Comparison of ENCODE assay signal across 8 cellular contexts in the genomic region with DNA sequence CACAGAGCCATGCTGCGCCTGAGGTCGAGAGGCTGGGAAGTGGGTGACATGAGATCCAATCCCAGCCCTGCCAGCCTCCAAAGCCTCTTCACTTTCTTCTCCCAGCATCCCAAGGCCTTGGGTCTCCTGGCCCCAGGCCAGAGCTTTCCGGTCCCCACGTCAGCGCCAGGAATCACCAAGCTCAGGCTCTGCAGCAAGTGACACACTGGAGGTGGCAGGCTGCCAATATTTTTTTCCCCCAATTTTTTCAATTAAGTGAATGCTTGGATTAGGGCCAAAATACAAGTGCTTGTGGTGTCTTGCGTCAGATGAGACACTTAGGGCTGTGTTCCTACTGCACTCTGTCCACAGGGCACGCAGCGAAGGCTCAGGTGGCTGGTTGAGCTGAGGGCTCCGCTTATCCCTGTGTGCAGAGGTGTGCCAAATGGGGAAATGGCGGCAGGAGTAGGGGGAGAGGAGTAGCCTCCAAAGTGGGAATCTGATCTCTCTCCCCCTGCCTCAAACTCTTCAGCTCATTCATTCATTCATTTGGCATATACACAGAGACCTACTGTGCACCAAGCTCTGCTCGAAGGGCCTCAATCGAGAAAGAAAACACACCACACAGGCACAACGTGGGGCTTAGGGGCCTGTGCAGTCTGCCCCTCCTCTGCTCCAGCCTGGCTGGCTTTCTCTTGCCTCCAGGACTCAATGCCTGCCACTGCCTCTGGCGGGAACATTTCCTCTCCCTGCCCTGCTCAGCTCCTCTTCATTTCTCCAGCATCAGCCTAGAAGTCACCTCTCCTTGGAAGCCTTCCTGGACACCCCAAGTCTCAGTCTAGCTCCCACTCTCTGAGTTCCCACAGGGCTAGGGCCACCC. TPM values are rescaled to one million over a fixed set of nuclear protein-coding genes. Genes with fewer than 3 reads are reported as not detected.
DNase-seq lines count a peak whose midpoint lies in the region; ATAC-seq, FAIRE-seq and TF ChIP-seq lines count a peak whose summit lies in the region.

No MANE protein-coding gene starts in this region.

- H3K36me3 Mint-ChIP-seq in neural crest cell (ENCODE audit: low read depth): no peaks in the 10 kb centered on the region
- no peaks in the 10 kb centered on the region for H3K36me3 Mint-ChIP-seq in activated CD4-positive, alpha-beta T cell treated with anti-CD3 and anti-CD28 coated beads, Interleukin-2, amount 10 ng/mL, durations not matched to agents 24 days and 14 days (ENCODE audit: low read depth)
- no peaks in the 10 kb centered on the region for H3K36me3 Mint-ChIP-seq in activated T-helper 2 cell treated with anti-CD3 and anti-CD28 coated beads, Interferon-gamma antibody, Interleukin-2, Interleukin-4, amounts not matched to agents 10 μg/mL and 5 μg/mL and 100 μg/mL, durations not matched to agents 14 hours and 24 hours and 36 hours (ENCODE audit: low read depth)

- no peaks in the 10 kb centered on the region for H3K9me3 ChIP-seq in H1 (ENCODE audit: insufficient read depth in 2 of 2, low read depth in 1 of 2, low read length in 1 of 2)

- intact Hi-C loops in activated CD4-positive, alpha-beta T cell treated with anti-CD3 and anti-CD28 coated beads, Interleukin-2, amount 10 ng/mL, durations not matched to agents 24 days and 14 days (cut with micrococcal nuclease): no loop called here
- intact Hi-C loops in activated T-helper 2 cell treated with anti-CD3 and anti-CD28 coated beads, Interferon-gamma antibody, Interleukin-2, Interleukin-4, amounts not matched to agents 10 μg/mL and 5 μg/mL and 100 μg/mL, durations not matched to agents 14 hours and 24 hours and 36 hours (cut with micrococcal nuclease): no loop called here

- peaks cover 4 to 60% of the 10 kb centered on the region in 2 experiments; a peak in 2 of 4 replicates for H3K79me2 ChIP-seq in H1 (ENCODE audit: control insufficient read depth in 1 of 2, insufficient read depth in 2 of 2, low read length in 2 of 2)

- peak overlapping the region; percentile 82; the same call in 1 of the 2 replicates for H4K8ac ChIP-seq in H1 (ENCODE audit: extremely low read depth, insufficient read depth, low read length)

- H3K23ac ChIP-seq in H1 (ENCODE audit: insufficient read length): no peak overlapping the region

- CTCF ChIA-PET in H1 (lab: Charles Lee; ENCODE audit: partially characterized antibody): interaction anchor here (0.9 to 8.8 kb wide), 3 partner anchors 9 to 277 kb away, joined by 3 to 94 read pairs (median 19); no protein-coding TSS in a partner anchor

- TF ChIP-seq POLR2A in H1 (IDR thresholded peaks at IDR 0.05; ENCODE audit: control extremely low read depth in 1 of 2, low read depth in 2 of 2, low read length in 2 of 2): no peak

- no peak for TF ChIP-seq RAD21 in H1 (IDR thresholded peaks at IDR 0.05 in 1 of 2, conservative IDR thresholded peaks at IDR 0.05 in 1 of 2; ENCODE audit: low read depth in 2 of 2, low read length in 2 of 2)

- no peaks in the 10 kb centered on the region; a peak in 1 of 7 replicates for H3K4me1 ChIP-seq in H1 (replicated peaks in 1 of 4; ENCODE audit: control insufficient read depth in 3 of 4, insufficient read depth in 4 of 4, low read length in 3 of 4)

- H4K5ac ChIP-seq in H1 (ENCODE audit: insufficient read length, low read depth, low read length): no peak overlapping the region

- H2AFZ ChIP-seq in H1 (ENCODE audit: low read length): no peak overlapping the region

- no peak for ATAC-seq in GM19452 (IDR thresholded peaks at IDR 0.05; ENCODE audit: unreplicated experiment)
- no peak for ATAC-seq in activated CD4-positive, CD25-positive, alpha-beta regulatory T cell treated with anti-CD3 and anti-CD28 coated beads, Interleukin-2, amount 50 U/mL, for 24 hours

- H3K18ac ChIP-seq in H1 (ENCODE audit: extremely low read depth, low read length): no peak overlapping the region

- no peak overlapping the region for H2BK20ac ChIP-seq in H1 (ENCODE audit: low read length)

- no peak overlapping the region for H2AK5ac ChIP-seq in H1 (ENCODE audit: low read depth, low read length)

- FAIRE-seq in H1 (lab: Jason Lieb, UNC): no peak

- DNase-seq in DMS153 (lab: John Stamatoyannopoulos, UW) (peak; percentile 89), NCI-H510A (lab: John Stamatoyannopoulos, UW) (peak; percentile 87), H1 (ENCODE audit: low read depth in 1 of 2, low spot score in 2 of 2) (no peak), neural crest cell (ENCODE audit: low read depth, low spot score) (no peak)
- no peak for DNase-seq in activated CD4-positive, alpha-beta T cell treated with anti-CD3 and anti-CD28 coated beads, Interleukin-2, amount 10 ng/mL, durations not matched to agents 24 days and 14 days
- DNase-seq in activated T-helper 2 cell treated with anti-CD3 and anti-CD28 coated beads, Interferon-gamma antibody, Interleukin-2, Interleukin-4, amounts not matched to agents 10 μg/mL and 5 μg/mL and 100 μg/mL, durations not matched to agents 14 hours and 24 hours and 36 hours (ENCODE audit: low spot score): no peak

- H3K23me2 ChIP-seq in H1 (ENCODE audit: low read depth, low read length): no peaks in the 10 kb centered on the region

- POLR2A ChIA-PET in H1 (lab: Charles Lee; ENCODE audit: partially characterized antibody): interaction anchor here (0.6 to 1.3 kb wide), 3 partner anchors 9 to 170 kb away, joined by 3 to 4 read pairs (median 4); no protein-coding TSS in a partner anchor

- TF ChIP-seq CTCF in H1 (IDR thresholded peaks at IDR 0.05; ENCODE audit: control extremely low read depth in 1 of 3, insufficient read depth in 1 of 3, low read depth in 1 of 3, low read length in 3 of 3) (no peak), neural crest cell (conservative IDR thresholded peaks at IDR 0.05) (no peak)

- no peak overlapping the region for H3K27ac ChIP-seq in H1 (ENCODE audit: low read depth, low read length)

- no peak overlapping the region for H2BK5ac ChIP-seq in H1 (ENCODE audit: low read depth, low read length)

- TF ChIP-seq EP300 in H1 (IDR thresholded peaks at IDR 0.05; ENCODE audit: borderline replicate concordance in 1 of 2, low read depth in 2 of 2, low read length in 2 of 2): no peak

- peak overlapping the region; percentile 90 for H3K27ac Mint-ChIP-seq in neural crest cell (ENCODE audit: unreplicated experiment)
- no peak overlapping the region for H3K27ac Mint-ChIP-seq in activated CD4-positive, alpha-beta T cell treated with anti-CD3 and anti-CD28 coated beads, Interleukin-2, amount 10 ng/mL, durations not matched to agents 24 days and 14 days
- no peak overlapping the region for H3K27ac Mint-ChIP-seq in activated T-helper 2 cell treated with anti-CD3 and anti-CD28 coated beads, Interferon-gamma antibody, Interleukin-2, Interleukin-4, amounts not matched to agents 10 μg/mL and 5 μg/mL and 100 μg/mL, durations not matched to agents 14 hours and 24 hours and 36 hours

- peaks cover 43% of the 10 kb centered on the region for H3K4me1 Mint-ChIP-seq in neural crest cell
- no peaks in the 10 kb centered on the region for H3K4me1 Mint-ChIP-seq in activated CD4-positive, alpha-beta T cell treated with anti-CD3 and anti-CD28 coated beads, Interleukin-2, amount 10 ng/mL, durations not matched to agents 24 days and 14 days
- H3K4me1 Mint-ChIP-seq in activated T-helper 2 cell treated with anti-CD3 and anti-CD28 coated beads, Interferon-gamma antibody, Interleukin-2, Interleukin-4, amounts not matched to agents 10 μg/mL and 5 μg/mL and 100 μg/mL, durations not matched to agents 14 hours and 24 hours and 36 hours (ENCODE audit: low read depth): peaks cover 2% of the 10 kb centered on the region

- H3K79me1 ChIP-seq in H1 (ENCODE audit: low read depth, low read length): peaks cover 26% of the 10 kb centered on the region

- H3K56ac ChIP-seq in H1 (replicated peaks; ENCODE audit: insufficient read length, low read depth, low read length): no peak overlapping the region

- H3K14ac ChIP-seq in H1 (ENCODE audit: insufficient read length): no peak overlapping the region

- no peaks in the 10 kb centered on the region for H3K9me3 Mint-ChIP-seq in neural crest cell
- no peaks in the 10 kb centered on the region for H3K9me3 Mint-ChIP-seq in activated CD4-positive, alpha-beta T cell treated with anti-CD3 and anti-CD28 coated beads, Interleukin-2, amount 10 ng/mL, durations not matched to agents 24 days and 14 days
- H3K9me3 Mint-ChIP-seq in activated T-helper 2 cell treated with anti-CD3 and anti-CD28 coated beads, Interferon-gamma antibody, Interleukin-2, Interleukin-4, amounts not matched to agents 10 μg/mL and 5 μg/mL and 100 μg/mL, durations not matched to agents 14 hours and 24 hours and 36 hours: no peaks in the 10 kb centered on the region

- no peak overlapping the region for H3K4me3 Mint-ChIP-seq in neural crest cell
- H3K4me3 Mint-ChIP-seq in activated CD4-positive, alpha-beta T cell treated with anti-CD3 and anti-CD28 coated beads, Interleukin-2, amount 10 ng/mL, durations not matched to agents 24 days and 14 days: no peak overlapping the region
- no peak overlapping the region for H3K4me3 Mint-ChIP-seq in activated T-helper 2 cell treated with anti-CD3 and anti-CD28 coated beads, Interferon-gamma antibody, Interleukin-2, Interleukin-4, amounts not matched to agents 10 μg/mL and 5 μg/mL and 100 μg/mL, durations not matched to agents 14 hours and 24 hours and 36 hours (ENCODE audit: low read depth)

- no peak overlapping the region for H3K4ac ChIP-seq in H1 (replicated peaks; ENCODE audit: insufficient read length, low read depth, low read length)

- H3K36me3 ChIP-seq in H1 (ENCODE audit: control insufficient read depth in 2 of 4, insufficient read depth in 4 of 4, low read length in 3 of 4): no peaks in the 10 kb centered on the region; a peak in 1 of 8 replicates

- H3K27me3 Mint-ChIP-seq in neural crest cell (ENCODE audit: low read depth): no peaks in the 10 kb centered on the region
- peaks cover 2% of the 10 kb centered on the region for H3K27me3 Mint-ChIP-seq in activated CD4-positive, alpha-beta T cell treated with anti-CD3 and anti-CD28 coated beads, Interleukin-2, amount 10 ng/mL, durations not matched to agents 24 days and 14 days
- H3K27me3 Mint-ChIP-seq in activated T-helper 2 cell treated with anti-CD3 and anti-CD28 coated beads, Interferon-gamma antibody, Interleukin-2, Interleukin-4, amounts not matched to agents 10 μg/mL and 5 μg/mL and 100 μg/mL, durations not matched to agents 14 hours and 24 hours and 36 hours (ENCODE audit: low read depth): peaks cover 6% of the 10 kb centered on the region

- peaks cover 15 to 37% of the 10 kb centered on the region in 2 experiments for H4K20me1 ChIP-seq in H1 (replicated peaks in 1 of 2; ENCODE audit: control insufficient read depth in 1 of 2, insufficient read depth in 2 of 2, low read length in 2 of 2)

- no peak overlapping the region for H3K9ac ChIP-seq in H1 (replicated peaks in 1 of 4; ENCODE audit: extremely low read depth in 1 of 4, low read depth in 3 of 4, low read length in 3 of 4)

- no peaks in the 10 kb centered on the region for H3K27me3 ChIP-seq in H1 (replicated peaks in 1 of 4; ENCODE audit: control insufficient read depth in 3 of 4, extremely low read depth in 1 of 4, insufficient read depth in 3 of 4, low read length in 3 of 4)

- WGBS in H1 (ENCODE audit: extremely low coverage in 1 of 2, insufficient coverage in 1 of 2, insufficient read length in 1 of 2, insufficient replicate concordance in 2 of 2, low coverage in 1 of 2, low lambda C conversion rate in 2 of 2, missing lambda C conversion rate in 1 of 2), 2 experiments: 80% methylated on average over 14 of the region's 14 CpGs; no CpG with 5 or more reads in 1 of the 2 experiments

- no peak overlapping the region for H2BK12ac ChIP-seq in H1 (ENCODE audit: low read depth, low read length)

- no peak overlapping the region for H2BK15ac ChIP-seq in H1 (ENCODE audit: low read length)

- H3K4me2 ChIP-seq in H1 (ENCODE audit: insufficient read depth in 1 of 2, low read depth in 2 of 2, low read length in 2 of 2): no peak overlapping the region

- H4K91ac ChIP-seq in H1 (replicated peaks; ENCODE audit: insufficient read length, low read length): no peak overlapping the region

- H3K4me3 ChIP-seq in H1 (ENCODE audit: extremely low read depth in 1 of 4, insufficient read depth in 2 of 4, low read depth in 3 of 4, low read length in 4 of 4): no peak overlapping the region

- H2BK120ac ChIP-seq in H1 (replicated peaks; ENCODE audit: low read depth, low read length): no peak overlapping the region

RNA-seq across cellular contexts. Expression of a gene that starts 16.7 kb away (rescaled TPM):
- 72.9 and 74.9 TPM in 2 replicates for total RNA-seq in H1 (2021; fragmentation: NEBNext Ultra II Directional; extraction: Animal tissue kit (Norgen Biotek cat#: 25700))
- polyA plus RNA-seq in H1 (2011; rRNA removed): 25.8 and 32.9 TPM in 2 replicates
- polyA plus RNA-seq in H1 (2011; cell fraction: cytosol; rRNA removed): 20.8 TPM
- polyA plus RNA-seq in H1 (2011; cell fraction: nucleus; rRNA removed): 36.8 TPM
- polyA plus RNA-seq in H1 (2012, experiment 1 of 2): 41.9 to 57.7 TPM (median 50.6 TPM) in 4 replicates
- polyA plus RNA-seq in H1 (2012, experiment 2 of 2): 27.7 TPM
- 27.0 TPM for polyA plus RNA-seq in H1 (2013, experiment 1 of 2)
- 26.0 TPM for polyA plus RNA-seq in H1 (2013, experiment 2 of 2)
- 60.2 and 64.5 TPM in 2 replicates for polyA minus RNA-seq in H1 (2011; rRNA and poly(A)+ RNA removed)
- 37.4 TPM for polyA minus RNA-seq in H1 (2011; cell fraction: cytosol; rRNA and poly(A)+ RNA removed)
- 30.4 TPM for polyA minus RNA-seq in H1 (2011; cell fraction: nucleus; rRNA and poly(A)+ RNA removed)
- 86.1 and 89.1 TPM in 2 replicates for total RNA-seq in neural crest cell
- total RNA-seq in activated CD4-positive, alpha-beta T cell treated with anti-CD3 and anti-CD28 coated beads, Interleukin-2, amount 10 ng/mL, durations not matched to agents 24 days and 14 days: 0.16 and 0.19 TPM in 2 replicates
- 0.11 and 0.21 TPM in 2 replicates for total RNA-seq in activated T-helper 2 cell treated with anti-CD3 and anti-CD28 coated beads, Interferon-gamma antibody, Interleukin-2, Interleukin-4, amounts not matched to agents 10 μg/mL and 5 μg/mL and 100 μg/mL, durations not matched to agents 14 hours and 24 hours and 36 hours

Comparison
In these comparisons a context has a peak if more than half of its experiments do, and no peak if none do; other contexts are left out.
1. DNase-seq: peak in DMS153 (single experiment) and NCI-H510A (single experiment); none in H1 (0 of 2), neural crest cell (single experiment), activated CD4-positive, alpha-beta T cell treated with anti-CD3 and anti-CD28 coated beads, Interleukin-2, amount 10 ng/mL, durations not matched to agents 24 days and 14 days (single experiment) and activated T-helper 2 cell treated with anti-CD3 and anti-CD28 coated beads, Interferon-gamma antibody, Interleukin-2, Interleukin-4, amounts not matched to agents 10 μg/mL and 5 μg/mL and 100 μg/mL, durations not matched to agents 14 hours and 24 hours and 36 hours (single experiment).
2. RNA of a gene that starts 16.7 kb away (total RNA-seq): 86.1 to 89.1 TPM in neural crest cell and 72.9 to 74.9 TPM in H1; 0.16 to 0.19 TPM in activated CD4-positive, alpha-beta T cell treated with anti-CD3 and anti-CD28 coated beads, Interleukin-2, amount 10 ng/mL, durations not matched to agents 24 days and 14 days and 0.11 to 0.21 TPM in activated T-helper 2 cell treated with anti-CD3 and anti-CD28 coated beads, Interferon-gamma antibody, Interleukin-2, Interleukin-4, amounts not matched to agents 10 μg/mL and 5 μg/mL and 100 μg/mL, durations not matched to agents 14 hours and 24 hours and 36 hours; every median in the first group is over 10 times any median in the second.